31 cellular contexts compared by ENCODE assay signal in the genomic region with DNA sequence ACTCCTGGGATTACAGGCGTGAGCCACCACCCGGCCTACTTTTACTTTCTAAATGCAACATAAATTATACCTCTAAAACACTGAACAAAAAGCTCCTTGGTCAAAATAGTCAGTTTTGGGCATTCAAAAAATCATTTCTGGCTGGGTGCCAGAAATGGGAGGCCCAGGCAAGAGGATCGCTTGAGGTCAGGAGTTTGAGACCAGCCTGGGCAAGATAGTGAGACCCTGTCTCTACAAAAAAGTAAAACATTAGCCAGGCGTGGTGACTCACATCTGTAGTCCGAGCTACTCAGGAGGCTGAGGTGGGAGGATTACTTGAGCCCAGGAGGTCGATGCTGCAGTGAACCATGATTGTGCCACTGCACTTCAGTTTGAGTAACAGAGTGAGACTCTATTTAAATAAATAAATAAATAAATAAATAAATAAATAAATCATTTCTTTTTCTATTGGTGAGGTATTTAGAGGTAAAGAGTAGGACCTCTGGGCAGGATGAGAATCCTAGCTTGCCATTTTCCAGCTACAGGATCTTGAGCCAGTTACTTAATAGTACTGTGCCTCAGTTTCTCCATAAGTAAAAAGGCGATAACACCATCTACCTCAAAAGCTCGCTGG.
"Had no signal": no experiment of that assay in that cellular context is flagged by ENCODE, and none has a peak within 500 bp of the region (broad histone marks: within the 10 kb centered on the region; RNA-seq: fewer than 3 reads in every experiment).

No MANE protein-coding gene starts in this region.

- H3K4me2 ChIP-seq: hepatocyte had no signal

- ATAC-seq: heart right ventricle; mucosa of descending colon; naive thymus-derived CD4-positive, alpha-beta T cell; natural killer cell treated with Interleukin-12 subunit alpha and Interleukin-12 subunit beta and Interleukin-15 and Interleukin-18, amount 100 ng/mL, for 72 hours; pancreas; right cardiac atrium; stimulated activated effector memory CD8-positive, alpha-beta T cell treated with anti-CD3 and anti-CD28 coated beads, Interleukin-12 subunit alpha, Interleukin-12 subunit beta, amount 100 ng/mL, for 72 hours; upper lobe of right lung had no signal

- H3K36me3 ChIP-seq: heart right ventricle, left ventricle myocardium inferior, pancreas, prostate gland, sigmoid colon, spleen, suprapubic skin, thoracic aorta, tibial nerve, upper lobe of right lung had no signal

- H3K4me3 Mint-ChIP-seq: immature natural killer cell; naive thymus-derived CD4-positive, alpha-beta T cell; natural killer cell treated with Interleukin-12 subunit alpha and Interleukin-12 subunit beta and Interleukin-15 and Interleukin-18, amount 100 ng/mL, for 72 hours; neural crest cell; stimulated activated effector memory CD8-positive, alpha-beta T cell treated with anti-CD3 and anti-CD28 coated beads, Interleukin-12 subunit alpha, Interleukin-12 subunit beta, amount 100 ng/mL, for 72 hours; stimulated activated naive CD8-positive, alpha-beta T cell treated with anti-CD3 and anti-CD28 coated beads, Interleukin-15, Interleukin-2, amounts not matched to agents 100 ng/mL and 50 ng/mL, for 24 hours had no signal

- H3K4me1 Mint-ChIP-seq: immature natural killer cell; naive thymus-derived CD4-positive, alpha-beta T cell; neural crest cell; stimulated activated effector memory CD8-positive, alpha-beta T cell treated with anti-CD3 and anti-CD28 coated beads, Interleukin-12 subunit alpha, Interleukin-12 subunit beta, amount 100 ng/mL, for 72 hours had no signal

- H3K4me1 ChIP-seq: heart right ventricle, left ventricle myocardium inferior, pancreas, prostate gland, sigmoid colon, spleen, suprapubic skin, tibial nerve, upper lobe of right lung had no signal

- H2AFZ ChIP-seq: hepatocyte had no signal

- H3K36me3 Mint-ChIP-seq: immature natural killer cell; naive thymus-derived CD4-positive, alpha-beta T cell; natural killer cell treated with Interleukin-12 subunit alpha and Interleukin-12 subunit beta and Interleukin-15 and Interleukin-18, amount 100 ng/mL, for 72 hours; stimulated activated effector memory CD8-positive, alpha-beta T cell treated with anti-CD3 and anti-CD28 coated beads, Interleukin-12 subunit alpha, Interleukin-12 subunit beta, amount 100 ng/mL, for 72 hours had no signal

- H3K4me3 ChIP-seq: heart right ventricle, hepatocyte, left ventricle myocardium inferior, lung, mucosa of descending colon, pancreas, prostate gland, sigmoid colon, spleen, suprapubic skin, thoracic aorta, tibial nerve, upper lobe of right lung had no signal

- DNase-seq: heart right ventricle; immature natural killer cell; kidney; left ventricle myocardium inferior; mesendoderm; midbrain; mucosa of descending colon; naive thymus-derived CD4-positive, alpha-beta T cell; nucleus accumbens; pancreas; posterior cingulate gyrus; retina; right cardiac atrium; sigmoid colon; small intestine; spleen; stimulated activated CD4-positive, alpha-beta T cell treated with anti-CD3 and anti-CD28 coated beads, Interleukin-4, amount 100 ng/mL, for 24 hours; stimulated activated naive CD4-positive, alpha-beta T cell; upper lobe of right lung had no signal

- H3K79me2 ChIP-seq: hepatocyte had no signal

- H3K27me3 Mint-ChIP-seq: natural killer cell treated with Interleukin-12 subunit alpha and Interleukin-12 subunit beta and Interleukin-15 and Interleukin-18, amount 100 ng/mL, for 72 hours had no signal

- H3K9me3 Mint-ChIP-seq: immature natural killer cell; natural killer cell treated with Interleukin-12 subunit alpha and Interleukin-12 subunit beta and Interleukin-15 and Interleukin-18, amount 100 ng/mL, for 72 hours; neural crest cell; stimulated activated effector memory CD8-positive, alpha-beta T cell treated with anti-CD3 and anti-CD28 coated beads, Interleukin-12 subunit alpha, Interleukin-12 subunit beta, amount 100 ng/mL, for 72 hours; stimulated activated naive CD8-positive, alpha-beta T cell treated with anti-CD3 and anti-CD28 coated beads, Interleukin-15, Interleukin-2, amounts not matched to agents 100 ng/mL and 50 ng/mL, for 24 hours had no signal

- FAIRE-seq: islet of Langerhans, kidney, pancreas, small intestine, urothelium cell line had no signal

- H3K27ac ChIP-seq: heart right ventricle, hepatocyte, left ventricle myocardium inferior, pancreas, prostate gland, sigmoid colon, spleen, suprapubic skin, thoracic aorta, tibial nerve, upper lobe of right lung had no signal

- H3K27ac Mint-ChIP-seq: immature natural killer cell; naive thymus-derived CD4-positive, alpha-beta T cell; natural killer cell treated with Interleukin-12 subunit alpha and Interleukin-12 subunit beta and Interleukin-15 and Interleukin-18, amount 100 ng/mL, for 72 hours; stimulated activated effector memory CD8-positive, alpha-beta T cell treated with anti-CD3 and anti-CD28 coated beads, Interleukin-12 subunit alpha, Interleukin-12 subunit beta, amount 100 ng/mL, for 72 hours; stimulated activated naive CD8-positive, alpha-beta T cell treated with anti-CD3 and anti-CD28 coated beads, Interleukin-15, Interleukin-2, amounts not matched to agents 100 ng/mL and 50 ng/mL, for 24 hours had no signal

- H3K9me3 ChIP-seq: heart right ventricle, left ventricle myocardium inferior, mucosa of descending colon, pancreas, prostate gland, sigmoid colon, spleen, suprapubic skin, thoracic aorta, tibial nerve, upper lobe of right lung had no signal

- H3K27me3 ChIP-seq: heart right ventricle, hepatocyte, pancreas, sigmoid colon, spleen, suprapubic skin, tibial nerve, upper lobe of right lung had no signal
